20 cellular contexts compared by ENCODE assay signal in the genomic region with DNA sequence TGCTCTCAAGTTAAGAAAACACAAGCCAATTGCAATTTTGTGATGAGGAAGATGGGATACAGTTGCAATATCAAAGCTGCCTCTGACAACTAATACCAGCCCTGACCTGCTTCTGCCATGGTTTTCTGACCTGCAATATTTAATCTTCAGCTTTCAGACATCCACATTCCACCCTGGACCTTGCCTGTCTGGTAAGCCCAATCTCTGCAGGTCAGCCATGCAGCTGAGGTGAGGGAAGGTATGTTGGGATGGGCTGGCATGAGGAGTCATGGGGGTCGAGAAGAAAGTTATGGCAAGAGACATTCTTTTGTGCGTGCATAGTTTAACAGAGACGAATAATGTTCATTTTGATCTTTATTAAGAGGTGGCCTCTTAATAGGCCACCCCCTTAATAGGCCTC. TPM values are rescaled to one million over a fixed set of nuclear protein-coding genes. Genes with fewer than 3 reads are reported as not detected.
A peak's percentile ranks its signal among the peaks of the same experiment; 100 is the strongest.
DNase-seq lines count a peak whose midpoint lies in the region; ATAC-seq and TF ChIP-seq lines count a peak whose summit lies in the region.
"Had no signal": no experiment of that assay in that cellular context is flagged by ENCODE, and none has a peak within 500 bp of the region (broad histone marks: within the 10 kb centered on the region; RNA-seq: fewer than 3 reads in every experiment).

No MANE protein-coding gene starts in this region.

- no peaks in the 10 kb centered on the region for H3K9me3 ChIP-seq in OCI-LY1 (ENCODE audit: low read length)
- no peaks in the 10 kb centered on the region for H3K9me3 ChIP-seq in thyroid gland
- no peaks in the 10 kb centered on the region for H3K9me3 ChIP-seq in lower lobe of right lung
- H3K9me3 ChIP-seq: BE2C had no signal

- no peak for TF ChIP-seq POLR2A in thyroid gland (IDR thresholded peaks at IDR 0.05)

- intact Hi-C loops in thyroid gland (cut with DNase I) (no loop called here), lower lobe of right lung (cut with DNase I) (no loop called here)

- H3K9me3 Mint-ChIP-seq in mesothelial cell of epicardium, result no peaks in the 10 kb centered on the region
- H3K9me3 Mint-ChIP-seq: HFFc6 had no signal

- no peaks in the 10 kb centered on the region for H3K36me3 Mint-ChIP-seq in mesothelial cell of epicardium
- H3K36me3 Mint-ChIP-seq: CD14-positive monocyte; CD4-positive, alpha-beta memory T cell; IgD-negative memory B cell had no signal

- peaks cover 37% of the 10 kb centered on the region for H3K4me1 Mint-ChIP-seq in mesothelial cell of epicardium
- H3K4me1 Mint-ChIP-seq: CD4-positive, alpha-beta memory T cell had no signal

- no peak overlapping the region for H2AFZ ChIP-seq in OCI-LY1 (ENCODE audit: low read length)

- peaks cover 22% of the 10 kb centered on the region for H3K79me2 ChIP-seq in OCI-LY1 (ENCODE audit: insufficient read depth, low read length)

- no peaks in the 10 kb centered on the region for H3K27me3 ChIP-seq in OCI-LY1 (ENCODE audit: insufficient read depth, low read length)
- no peaks in the 10 kb centered on the region for H3K27me3 ChIP-seq in thyroid gland
- H3K27me3 ChIP-seq in lower lobe of right lung (ENCODE audit: low read depth), result no peaks in the 10 kb centered on the region
- H3K27me3 ChIP-seq: BE2C had no signal

- peak overlapping the region; percentile 76 for H3K9ac ChIP-seq in OCI-LY1 (ENCODE audit: low read length)

- peak overlapping the region; percentile 64 for H3K27ac Mint-ChIP-seq in mesothelial cell of epicardium
- H3K27ac Mint-ChIP-seq: CD14-positive monocyte; CD4-positive, alpha-beta memory T cell; HFFc6; IgD-negative memory B cell had no signal

- H3K4me2 ChIP-seq in OCI-LY1 (ENCODE audit: low read length), result peak overlapping the region; percentile 95

- H3K27me3 Mint-ChIP-seq in mesothelial cell of epicardium (ENCODE audit: low read depth), result no peaks in the 10 kb centered on the region

- H3K36me3 ChIP-seq in OCI-LY1 (ENCODE audit: insufficient read depth, low read length) (peaks cover 39% of the 10 kb centered on the region), thyroid gland (peaks cover 4 to 9% of the 10 kb centered on the region in 2 donors), lower lobe of right lung (no peaks in the 10 kb centered on the region)
- H3K36me3 ChIP-seq: BE2C had no signal

- no peaks in the 10 kb centered on the region for H3F3A ChIP-seq in OCI-LY1 (ENCODE audit: insufficient read depth, low read length)

- H3K4me3 ChIP-seq in OCI-LY1 (ENCODE audit: low read depth, low read length, poor library complexity, severe bottlenecking) (peak overlapping the region; percentile 81), thyroid gland (replicated peaks in 1 of 3) (no peak overlapping the region), lower lobe of right lung (no peak overlapping the region)

- ATAC-seq in lower lobe of right lung, result no peak
- no peak for ATAC-seq in GM18909 (IDR thresholded peaks at IDR 0.05; ENCODE audit: poor library complexity, unreplicated experiment)
- ATAC-seq: HCT116, HepG2 had no signal

- DNase-seq in mesothelial cell of epicardium (ENCODE audit: low spot score in 2 of 2, unreplicated experiment in 2 of 2) (no peak), thyroid gland (no peak), NCI-H82 treated with DMSO at 0.1 percent for 48 hours (lab: John Stamatoyannopoulos, UW; ENCODE audit: unreplicated experiment) (no peak), lower lobe of right lung (no peak)
- DNase-seq: ACHN; BE2C; CD4-positive, alpha-beta memory T cell; DMS153; DMS79; GF-D8; GOT3; H7; HFFc6 had no signal

- 91 to 92% methylated on average over 3 of the region's 3 CpGs for WGBS in thyroid gland, 2 donors

- H3K4me3 Mint-ChIP-seq in mesothelial cell of epicardium, result no peak overlapping the region
- H3K4me3 Mint-ChIP-seq: CD14-positive monocyte; CD4-positive, alpha-beta memory T cell; HFFc6; IgD-negative memory B cell had no signal

- H3K4me1 ChIP-seq in OCI-LY1 (ENCODE audit: insufficient read depth, low read length, severe bottlenecking) (peaks cover 64% of the 10 kb centered on the region), thyroid gland (peaks cover 31 to 54% of the 10 kb centered on the region in 2 donors), lower lobe of right lung (no peaks in the 10 kb centered on the region)
- H3K4me1 ChIP-seq: BE2C had no signal

- H3K9me2 ChIP-seq in OCI-LY1 (ENCODE audit: low read depth, low read length), result no peaks in the 10 kb centered on the region

- TF ChIP-seq CTCF in OCI-LY1 (IDR thresholded peaks at IDR 0.05; ENCODE audit: low read length) (no peak), mesothelial cell of epicardium (IDR thresholded peaks at IDR 0.05; ENCODE audit: unreplicated experiment) (no peak), thyroid gland (IDR thresholded peaks at IDR 0.05) (no peak), lower lobe of right lung (IDR thresholded peaks at IDR 0.05) (no peak)

- H4K20me1 ChIP-seq in OCI-LY1 (ENCODE audit: insufficient read depth, low read length), result no peaks in the 10 kb centered on the region

- H3K27ac ChIP-seq in OCI-LY1 (ENCODE audit: low read depth, low read length, poor library complexity, severe bottlenecking) (peak overlapping the region; percentile 90), thyroid gland (peak overlapping the region; percentile 17 to 82 (median 72)), lower lobe of right lung (no peak overlapping the region)

RNA-seq across cellular contexts. Expression of gene KCNJ16, which starts 31.5 kb away (rescaled TPM):
- 0.18 to 0.33 TPM (median 0.29 TPM) in 3 replicates for total RNA-seq in mesothelial cell of epicardium
- 100 to 1,000 TPM; 296 to 403 (median 324) TPM for total RNA-seq in thyroid gland
- 0.62 TPM for total RNA-seq in lower lobe of right lung
- total RNA-seq: CD4-positive, alpha-beta memory T cell; Daoy; HepG2; HFFc6 had no signal

Comparison
In these comparisons a context has a peak if more than half of its experiments do, and no peak if none do; other contexts are left out.
1. RNA of gene KCNJ16, which starts 31.5 kb away (total RNA-seq): 296 to 403 TPM in thyroid gland; 0.62 TPM in lower lobe of right lung (single experiment) and 0.18 to 0.33 TPM in mesothelial cell of epicardium; every median in the first group is over 100 times any median in the second.